ENCODE assay signal across 9 cellular contexts in the genomic region with DNA sequence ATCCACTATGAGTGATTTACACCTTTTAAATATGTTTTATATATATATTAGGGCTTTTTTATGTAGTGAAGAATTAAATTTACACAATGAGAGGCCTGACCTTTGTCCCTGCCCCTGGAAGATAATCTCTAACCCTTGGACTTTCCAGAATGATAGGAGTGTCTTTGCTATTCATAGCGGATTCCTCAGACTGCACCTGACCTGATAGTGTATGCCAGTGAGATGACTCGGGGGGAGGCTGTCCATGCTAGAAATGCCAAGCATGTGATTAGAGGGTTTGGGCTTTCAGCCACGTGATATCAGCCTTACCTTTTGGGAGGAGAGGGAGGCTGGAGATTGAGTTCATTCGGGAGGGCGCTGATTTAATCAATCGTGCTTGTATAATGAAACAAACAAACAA. TPM values are rescaled to one million over a fixed set of nuclear protein-coding genes. Genes with fewer than 3 reads are reported as not detected.
"Had no signal": no experiment of that assay in that cellular context is flagged by ENCODE, and none has a peak within 500 bp of the region (broad histone marks: within the 10 kb centered on the region; RNA-seq: fewer than 3 reads in every experiment).

No MANE protein-coding gene starts in this region.

- H3K27ac Mint-ChIP-seq: GM23338, IgD-negative memory B cell had no signal

- H3K4me3 Mint-ChIP-seq: GM23338, H9, IgD-negative memory B cell had no signal

- H3K4me1 Mint-ChIP-seq: GM23338, H9 had no signal

- H3K9me3 Mint-ChIP-seq: GM23338, H9 had no signal

- H3K36me3 Mint-ChIP-seq: IgD-negative memory B cell had no signal

- ATAC-seq: GM23338, HepG2 had no signal

- H3K9ac ChIP-seq: KMS-11 had no signal

- H3K4me3 ChIP-seq: GM23338 had no signal

- DNase-seq: H9, HCEC 1CT, KBM-7 had no signal

- H3K27ac ChIP-seq: HL-60, KMS-11 had no signal

- H3K4me2 ChIP-seq: GM23338, KMS-11 had no signal

- H2AFZ ChIP-seq: GM23338 had no signal

RNA-seq across cellular contexts. Expression of a gene that starts 44.1 kb away (rescaled TPM):
- total RNA-seq: HepG2, HT1080 had no signal
- polyA plus RNA-seq: HepG2, IgD-negative memory B cell had no signal
